In the genomic region with DNA sequence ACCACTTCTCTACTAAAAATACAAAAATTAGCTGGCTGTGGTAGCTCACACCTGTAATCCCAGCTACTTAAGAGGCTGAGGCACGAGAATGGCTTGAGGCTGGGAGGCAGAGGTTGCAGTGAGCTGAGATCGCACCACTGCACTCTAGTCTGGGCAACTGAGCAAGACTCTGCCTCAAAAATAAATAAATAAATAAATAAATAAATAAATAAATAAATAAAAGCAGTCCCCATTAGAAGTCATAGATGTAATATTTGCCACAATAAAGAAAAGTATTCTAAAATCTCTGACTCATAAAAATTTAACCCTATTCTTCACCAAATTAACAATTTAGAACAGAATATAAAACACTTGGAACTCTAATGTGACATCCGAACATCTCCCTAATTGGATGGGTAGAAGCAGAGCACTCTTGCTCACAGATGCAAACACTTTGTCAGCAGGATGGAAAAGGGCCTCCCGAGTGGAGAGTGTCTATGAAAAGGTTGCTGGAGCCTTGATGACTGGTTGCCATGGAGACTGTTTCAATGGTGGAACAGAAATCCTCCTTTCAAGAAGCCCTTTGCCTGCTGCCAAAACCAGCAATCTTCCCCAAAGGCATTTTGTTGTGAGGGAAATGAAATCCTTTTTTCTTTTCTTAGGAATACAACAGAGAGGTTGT, we compare ENCODE assay signal across 10 cellular contexts. TPM values are rescaled to one million over a fixed set of nuclear protein-coding genes. Genes with fewer than 3 reads are reported as not detected.
DNase-seq lines count a peak whose midpoint lies in the region; ATAC-seq and TF ChIP-seq lines count a peak whose summit lies in the region.
"Had no signal": no experiment of that assay in that cellular context is flagged by ENCODE, and none has a peak within 500 bp of the region (broad histone marks: within the 10 kb centered on the region; RNA-seq: fewer than 3 reads in every experiment).

No MANE protein-coding gene starts in this region.

- in situ Hi-C loops in GM23248 (cut with MboI), result no loop called here

- H4K20me1 ChIP-seq in GM23248 (ENCODE audit: insufficient read depth) (no peaks in the 10 kb centered on the region), neural progenitor cell (ENCODE audit: low read depth) (no peaks in the 10 kb centered on the region)

- POLR2A ChIA-PET in GM10248 (lab: Yijun Ruan, JAX), result no interaction called here

- no peaks in the 10 kb centered on the region for H3K9me2 ChIP-seq in GM23248 (ENCODE audit: insufficient read depth)

- H2AFZ ChIP-seq in GM23248 (no peak overlapping the region), neural progenitor cell (replicated peaks) (no peak overlapping the region)

- CTCF ChIA-PET in GM10248 (lab: Yijun Ruan, JAX), result interaction anchor here (0.7 to 2.3 kb wide), 5 partner anchors 11 to 126 kb away, joined by 3 to 11 read pairs (median 6); no protein-coding TSS in a partner anchor

- no peak for ATAC-seq in GM21576 (IDR thresholded peaks at IDR 0.05; ENCODE audit: unreplicated experiment)
- no peak for ATAC-seq in GM21381 (IDR thresholded peaks at IDR 0.05; ENCODE audit: unreplicated experiment)

- peak overlapping the region; percentile 99 for H3K27ac Mint-ChIP-seq in neural progenitor cell

- TF ChIP-seq CTCF in neural progenitor cell (IDR thresholded peaks at IDR 0.05) (no peak), GM10248 (IDR thresholded peaks at IDR 0.05; ENCODE audit: control extremely low read depth, extremely low read depth, low read depth, missing control alignments) (no peak)

- H3K9me3 ChIP-seq in GM23248 (ENCODE audit: low read depth) (no peaks in the 10 kb centered on the region), neural progenitor cell (ENCODE audit: low read depth) (no peaks in the 10 kb centered on the region)
- H3K9me3 ChIP-seq: psoas muscle had no signal

- no peaks in the 10 kb centered on the region for H3F3A ChIP-seq in GM23248 (ENCODE audit: insufficient read depth)
- peaks cover 32% of the 10 kb centered on the region for H3F3A ChIP-seq in neural progenitor cell (ENCODE audit: low read depth)

- peaks cover 38% of the 10 kb centered on the region for H3K4me1 Mint-ChIP-seq in neural progenitor cell

- no peaks in the 10 kb centered on the region for H3K27me3 ChIP-seq in GM23248 (replicated peaks; ENCODE audit: insufficient read depth)
- no peaks in the 10 kb centered on the region for H3K27me3 ChIP-seq in neural progenitor cell

- H3K4me3 ChIP-seq in GM23248 (no peak overlapping the region), neural progenitor cell (peak overlapping the region; percentile 33)
- H3K4me3 ChIP-seq: psoas muscle had no signal

- no peak overlapping the region for H3K9ac ChIP-seq in GM23248
- H3K9ac ChIP-seq in neural progenitor cell, result no peak overlapping the region

- WGBS in GM23248 (ENCODE audit: low coverage in 1 of 2, low lambda C conversion rate in 2 of 2, missing lambda C conversion rate in 2 of 2), 2 experiments, result 62 to 64% methylated on average over 4 of the region's 4 CpGs

- DNase-seq in GM23248, result peak; percentile 9
- DNase-seq in NCI-H2227 treated with DMSO at 0.1 percent for 48 hours (lab: John Stamatoyannopoulos, UW), result peak; percentile 88
- peak; percentile 27 for DNase-seq in fibroblast of gingiva (ENCODE audit: low read depth)
- DNase-seq in neural progenitor cell (ENCODE audit: low spot score), result peak; percentile 92
- DNase-seq in GM10248 (ENCODE audit: extremely low spot score), result no peak
- DNase-seq in AG20443 (ENCODE audit: low spot score), result no peak
- DNase-seq: SHP77 had no signal

- H3K27me3 Mint-ChIP-seq in neural progenitor cell (ENCODE audit: insufficient read depth, low read depth), result peaks cover 2% of the 10 kb centered on the region

- no peaks in the 10 kb centered on the region for H3K4me1 ChIP-seq in GM23248 (ENCODE audit: insufficient read depth)
- H3K4me1 ChIP-seq in neural progenitor cell, result peaks cover 34% of the 10 kb centered on the region
- H3K4me1 ChIP-seq: psoas muscle had no signal

- peaks cover 9% of the 10 kb centered on the region for H3K36me3 Mint-ChIP-seq in neural progenitor cell

- H3K4me3 Mint-ChIP-seq in neural progenitor cell, result peak overlapping the region; percentile 61

- H3K4me2 ChIP-seq in GM23248 (ENCODE audit: unreplicated experiment), result no peak overlapping the region
- peak overlapping the region; percentile 69 for H3K4me2 ChIP-seq in neural progenitor cell

- H3K79me2 ChIP-seq in GM23248 (ENCODE audit: insufficient read depth) (no peaks in the 10 kb centered on the region), neural progenitor cell (ENCODE audit: low read depth) (no peaks in the 10 kb centered on the region)

- H3K27ac ChIP-seq in GM23248 (no peak overlapping the region), neural progenitor cell (peak overlapping the region; percentile 69)
- H3K27ac ChIP-seq: psoas muscle had no signal

- no peaks in the 10 kb centered on the region for H3K36me3 ChIP-seq in GM23248 (ENCODE audit: low read depth)
- H3K36me3 ChIP-seq in neural progenitor cell, result no peaks in the 10 kb centered on the region

- no peaks in the 10 kb centered on the region for H3K9me3 Mint-ChIP-seq in neural progenitor cell

RNA-seq across cellular contexts. Expression of a gene that starts 38.9 kb away (rescaled TPM):
- total RNA-seq in GM23248 (2014; rRNA removed; shearing (Covaris generic)), result 0.38 and 0.54 TPM in 2 replicates
- 0.54 and 0.75 TPM in 2 replicates for polyA plus RNA-seq in GM23248 (2016; fragmentation: Nextera tagmentation; extraction: Ambion mirVana)
- total RNA-seq in neural progenitor cell (ENCODE audit: low replicate concordance), result 3.2 and 4.5 TPM in 2 replicates

Comparison
In these comparisons a context has a peak if more than half of its experiments do, and no peak if none do; other contexts are left out.
1. DNase-seq: peak in GM23248 (single experiment), NCI-H2227 treated with DMSO at 0.1 percent for 48 hours (single experiment), fibroblast of gingiva (single experiment) and neural progenitor cell (single experiment); none in GM10248 (single experiment) and AG20443 (single experiment).